In the genomic region with DNA sequence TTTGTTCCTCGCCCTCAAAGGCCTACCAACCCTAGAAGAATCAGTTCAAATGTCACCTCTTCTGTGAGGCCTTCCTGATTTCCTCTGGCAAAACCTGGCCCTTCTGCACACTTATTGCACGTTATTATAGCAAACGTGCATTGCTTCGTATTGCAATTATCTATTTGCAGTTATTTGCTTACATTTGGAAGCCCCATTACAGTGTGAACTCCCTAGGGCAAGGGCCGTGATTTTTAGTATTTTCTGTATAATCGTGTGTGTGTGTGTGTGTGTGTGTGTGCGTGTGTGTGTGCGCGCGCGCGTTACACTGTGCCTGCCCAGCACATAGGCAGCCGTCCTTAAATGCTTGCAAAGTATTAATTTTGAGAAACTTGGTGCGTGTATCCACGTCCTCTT, we compare ENCODE assay signal across 8 cellular contexts. TPM values are rescaled to one million over a fixed set of nuclear protein-coding genes. Genes with fewer than 3 reads are reported as not detected.
DNase-seq lines count a peak whose midpoint lies in the region; ATAC-seq, FAIRE-seq and TF ChIP-seq lines count a peak whose summit lies in the region.

No MANE protein-coding gene starts in this region.

- peak overlapping the region; percentile 65 for H3K27ac ChIP-seq in 22Rv1

- H3K9me3 ChIP-seq in mononuclear cell (ENCODE audit: low read depth, low read length) = no peaks in the 10 kb centered on the region

- peak overlapping the region; percentile 69 for H3K4me3 ChIP-seq in bronchial epithelial cell (ENCODE audit: low read depth, low read length)
- peak overlapping the region; percentile 70 for H3K4me3 ChIP-seq in mononuclear cell (ENCODE audit: low read length)

- no peak for FAIRE-seq in bronchial epithelial cell (lab: Jason Lieb, UNC)

- TF ChIP-seq CTCF in 22Rv1 (IDR thresholded peaks at IDR 0.05) (no peak), bronchial epithelial cell (IDR thresholded peaks at IDR 0.05; ENCODE audit: insufficient read depth, low read length, severe bottlenecking) (no peak)

- DNase-seq in bronchial epithelial cell (ENCODE audit: low read depth) (no peak), NCI-H526 treated with DMSO at 0.1 percent for 48 hours (lab: John Stamatoyannopoulos, UW) (no peak), dedifferentiated amniotic fluid mesenchymal stem cell (ENCODE audit: extremely low spot score) (no peak)
- no peak for DNase-seq in stimulated activated CD4-positive, alpha-beta T cell treated with anti-CD3 and anti-CD28 coated beads, Interleukin-2, amount 100 ng/mL, for 48 hours

- H3K27me3 ChIP-seq in bronchial epithelial cell (ENCODE audit: control insufficient read depth, insufficient read depth, low read length) (no peaks in the 10 kb centered on the region), mononuclear cell (ENCODE audit: insufficient read depth, low read length) (peaks cover 10% of the 10 kb centered on the region)

- peak; percentile 12 for ATAC-seq in GM19328 (IDR thresholded peaks at IDR 0.05; ENCODE audit: unreplicated experiment)
- ATAC-seq in HG03439 (IDR thresholded peaks at IDR 0.05; ENCODE audit: unreplicated experiment) = peak; percentile 23

- peaks cover 15% of the 10 kb centered on the region for H3K4me1 ChIP-seq in mononuclear cell (ENCODE audit: insufficient read depth, low read length)

- no peaks in the 10 kb centered on the region for H3K36me3 ChIP-seq in bronchial epithelial cell (ENCODE audit: control insufficient read depth, insufficient read depth, low read length)

RNA-seq across cellular contexts. Expression of a gene that starts 0.5 kb away (rescaled TPM):
- total RNA-seq in bronchial epithelial cell = 3.2 and 5.1 TPM in 2 replicates
- total RNA-seq in mononuclear cell = 2.0 TPM

RNA-seq across cellular contexts. Expression of a gene that starts 5.5 kb away (rescaled TPM):
- 0.53 and 1.0 TPM in 2 replicates for total RNA-seq in bronchial epithelial cell
- total RNA-seq in mononuclear cell = 0.31 TPM
